In the genomic region with DNA sequence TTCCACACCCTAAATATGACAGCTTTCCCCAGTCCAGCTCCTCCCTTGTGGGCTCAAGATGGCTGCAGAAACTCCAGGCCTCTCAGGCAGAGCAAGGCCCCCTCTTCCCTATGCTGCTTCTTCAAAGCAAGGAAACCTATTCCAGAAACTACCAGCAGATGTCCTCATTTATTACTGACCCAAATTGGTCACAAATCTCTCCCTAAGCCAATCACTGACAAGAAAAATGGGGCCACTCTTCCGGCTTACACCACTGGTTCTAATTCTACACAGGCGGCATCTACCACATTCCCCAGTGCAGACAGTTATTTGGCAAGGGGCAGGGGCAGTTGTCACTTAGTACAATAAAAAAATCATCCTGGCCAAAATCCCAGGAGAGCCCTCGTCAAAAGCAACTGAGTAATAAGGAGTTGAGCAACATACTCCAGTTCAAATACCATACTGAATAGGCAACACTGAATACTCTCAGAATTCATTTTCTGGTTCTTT, we compare ENCODE assay signal across 9 cellular contexts.
A peak's percentile ranks its signal among the peaks of the same experiment; 100 is the strongest.
DNase-seq lines count a peak whose midpoint lies in the region; ATAC-seq and TF ChIP-seq lines count a peak whose summit lies in the region.
"Had no signal": no experiment of that assay in that cellular context is flagged by ENCODE, and none has a peak within 500 bp of the region (broad histone marks: within the 10 kb centered on the region; RNA-seq: fewer than 3 reads in every experiment).

No MANE protein-coding gene starts in this region.

- no peaks in the 10 kb centered on the region for H3K27me3 Mint-ChIP-seq in MCF 10A (ENCODE audit: insufficient read depth, unreplicated experiment)
- H3K27me3 Mint-ChIP-seq in stimulated activated memory B cell treated with anti-CD40 and anti-IgM and Interleukin-4, amounts not matched to agents 10 μg/mL and 1 μg/mL and 100 μg/mL, for 72 hours = no peaks in the 10 kb centered on the region
- H3K27me3 Mint-ChIP-seq: IgD-negative memory B cell had no signal

- intact Hi-C loops in MCF 10A (cut with micrococcal nuclease) = loop anchor here (1.0 to 10.0 kb wide), 2 partner anchors 149 to 536 kb away; no protein-coding TSS in a partner anchor

- POLR2A ChIA-PET in MCF 10A (lab: Yijun Ruan, JAX) = no interaction called here

- peaks cover 46% of the 10 kb centered on the region for H3K4me1 Mint-ChIP-seq in MCF 10A (ENCODE audit: insufficient read depth, unreplicated experiment)
- H3K4me1 Mint-ChIP-seq in stimulated activated memory B cell treated with anti-CD40 and anti-IgM and Interleukin-4, amounts not matched to agents 10 μg/mL and 1 μg/mL and 100 μg/mL, for 72 hours = peaks cover 28% of the 10 kb centered on the region

- BruUV-seq in MCF 10A (replicated peaks; lab: Mats Ljungman, UMichigan) = no TSS peak

- H3K9me3 Mint-ChIP-seq in MCF 10A (ENCODE audit: unreplicated experiment) = no peaks in the 10 kb centered on the region
- H3K9me3 Mint-ChIP-seq in stimulated activated memory B cell treated with anti-CD40 and anti-IgM and Interleukin-4, amounts not matched to agents 10 μg/mL and 1 μg/mL and 100 μg/mL, for 72 hours = no peaks in the 10 kb centered on the region
- H3K9me3 Mint-ChIP-seq: IgD-negative memory B cell had no signal

- peak overlapping the region; percentile 47 for H3K27ac Mint-ChIP-seq in MCF 10A (ENCODE audit: low read depth, unreplicated experiment)
- H3K27ac Mint-ChIP-seq in stimulated activated memory B cell treated with anti-CD40 and anti-IgM and Interleukin-4, amounts not matched to agents 10 μg/mL and 1 μg/mL and 100 μg/mL, for 72 hours = peak overlapping the region; percentile 5

- H3K36me3 Mint-ChIP-seq in MCF 10A (ENCODE audit: insufficient read depth, unreplicated experiment) = peaks cover 6% of the 10 kb centered on the region
- peaks cover 9% of the 10 kb centered on the region for H3K36me3 Mint-ChIP-seq in stimulated activated memory B cell treated with anti-CD40 and anti-IgM and Interleukin-4, amounts not matched to agents 10 μg/mL and 1 μg/mL and 100 μg/mL, for 72 hours

- peak; percentile 72 for ATAC-seq in HG02759 (IDR thresholded peaks at IDR 0.05; ENCODE audit: unreplicated experiment)
- ATAC-seq in stimulated activated memory B cell treated with anti-CD40 and anti-IgM and Interleukin-4, amounts not matched to agents 10 μg/mL and 1 μg/mL and 100 μg/mL, for 72 hours = peak; percentile 59

- peak; percentile 29 for DNase-seq in 8988T
- peak; percentile 98 for DNase-seq in GM04504 (ENCODE audit: low read depth)
- DNase-seq in NCI-H526 treated with DMSO at 0.1 percent for 48 hours (lab: John Stamatoyannopoulos, UW) = peak; percentile 19
- peak; percentile 97 for DNase-seq in MCF 10A (ENCODE audit: unreplicated experiment)
- peak; percentile 90 for DNase-seq in inferior parietal cortex (ENCODE audit: extremely low spot score)
- no peak for DNase-seq in stimulated activated CD4-positive, alpha-beta T cell treated with anti-CD3 and anti-CD28 coated beads, Interleukin-12 subunit alpha, Interleukin-12 subunit beta, amount 100 ng/mL, for 4 hours

- TF ChIP-seq CTCF in MCF 10A (IDR thresholded peaks at IDR 0.05; ENCODE audit: unreplicated experiment) = peak; percentile 52

- H3K4me3 Mint-ChIP-seq in MCF 10A (ENCODE audit: unreplicated experiment) = peak overlapping the region; percentile 29
- H3K4me3 Mint-ChIP-seq in stimulated activated memory B cell treated with anti-CD40 and anti-IgM and Interleukin-4, amounts not matched to agents 10 μg/mL and 1 μg/mL and 100 μg/mL, for 72 hours = no peak overlapping the region

- CTCF ChIA-PET in MCF 10A (lab: Yijun Ruan, JAX) = interaction anchor here (0.6 to 2.0 kb wide), 5 partner anchors 26 to 798 kb away, joined by 3 to 8 read pairs (median 5); no protein-coding TSS in a partner anchor
